Comparison of ENCODE assay signal across 2 cellular contexts in the genomic region with DNA sequence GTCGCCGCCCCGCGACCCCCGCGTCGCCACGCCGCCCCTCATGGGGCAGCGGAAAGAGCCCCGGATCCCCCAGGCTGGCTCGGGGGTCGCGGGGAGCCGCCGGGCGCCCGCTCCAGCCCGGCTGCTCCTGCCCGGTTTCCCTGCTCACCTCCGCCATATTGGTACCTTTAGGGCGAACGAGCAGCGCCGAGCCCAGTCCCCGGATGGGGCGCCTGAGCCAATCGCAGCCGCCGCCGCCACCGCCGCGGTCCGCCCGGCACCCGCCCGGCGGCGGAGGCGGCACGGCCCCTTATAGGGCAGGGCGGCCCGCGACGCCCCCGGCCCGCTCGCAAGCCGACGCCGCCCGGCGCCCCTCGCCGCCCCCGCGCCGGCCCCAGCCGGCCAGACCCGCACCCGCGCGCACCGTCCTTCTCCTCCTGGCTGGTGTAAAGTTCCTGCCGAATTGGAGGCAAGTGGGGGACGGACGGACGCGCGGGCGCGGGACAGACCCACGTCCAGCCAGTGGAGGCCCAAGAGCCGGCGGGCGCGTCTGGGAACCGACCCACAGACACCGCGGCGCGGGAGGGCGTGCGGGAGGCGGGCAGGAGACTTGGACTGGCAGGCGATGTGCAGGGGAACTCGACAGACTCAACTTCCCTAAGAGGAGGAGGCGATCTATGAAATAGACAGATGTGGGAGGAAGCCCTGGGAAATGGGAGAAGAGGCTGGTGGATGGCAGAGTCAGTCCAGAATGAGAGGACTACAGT.
TF ChIP-seq lines count a peak whose summit lies in the region.

A gene with protein sequence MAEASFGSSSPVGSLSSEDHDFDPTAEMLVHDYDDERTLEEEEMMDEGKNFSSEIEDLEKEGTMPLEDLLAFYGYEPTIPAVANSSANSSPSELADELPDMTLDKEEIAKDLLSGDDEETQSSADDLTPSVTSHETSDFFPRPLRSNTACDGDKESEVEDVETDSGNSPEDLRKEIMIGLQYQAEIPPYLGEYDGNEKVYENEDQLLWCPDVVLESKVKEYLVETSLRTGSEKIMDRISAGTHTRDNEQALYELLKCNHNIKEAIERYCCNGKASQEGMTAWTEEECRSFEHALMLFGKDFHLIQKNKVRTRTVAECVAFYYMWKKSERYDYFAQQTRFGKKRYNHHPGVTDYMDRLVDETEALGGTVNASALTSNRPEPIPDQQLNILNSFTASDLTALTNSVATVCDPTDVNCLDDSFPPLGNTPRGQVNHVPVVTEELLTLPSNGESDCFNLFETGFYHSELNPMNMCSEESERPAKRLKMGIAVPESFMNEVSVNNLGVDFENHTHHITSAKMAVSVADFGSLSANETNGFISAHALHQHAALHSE (minus strand): TSS at position 178 of the 746 bp plus-strand sequence. CDS start 21 bp downstream, at position 157.

TF ChIP-seq in A549, 52 proteins besides CTCF, POLR2A, EP300 and RAD21 (continued from another document):
- TF ChIP-seq, protein P1, sequence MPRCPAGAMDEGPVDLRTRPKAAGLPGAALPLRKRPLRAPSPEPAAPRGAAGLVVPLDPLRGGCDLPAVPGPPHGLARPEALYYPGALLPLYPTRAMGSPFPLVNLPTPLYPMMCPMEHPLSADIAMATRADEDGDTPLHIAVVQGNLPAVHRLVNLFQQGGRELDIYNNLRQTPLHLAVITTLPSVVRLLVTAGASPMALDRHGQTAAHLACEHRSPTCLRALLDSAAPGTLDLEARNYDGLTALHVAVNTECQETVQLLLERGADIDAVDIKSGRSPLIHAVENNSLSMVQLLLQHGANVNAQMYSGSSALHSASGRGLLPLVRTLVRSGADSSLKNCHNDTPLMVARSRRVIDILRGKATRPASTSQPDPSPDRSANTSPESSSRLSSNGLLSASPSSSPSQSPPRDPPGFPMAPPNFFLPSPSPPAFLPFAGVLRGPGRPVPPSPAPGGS (IDR thresholded peaks at IDR 0.05): peak; percentile 80
- TF ChIP-seq, protein P2, sequence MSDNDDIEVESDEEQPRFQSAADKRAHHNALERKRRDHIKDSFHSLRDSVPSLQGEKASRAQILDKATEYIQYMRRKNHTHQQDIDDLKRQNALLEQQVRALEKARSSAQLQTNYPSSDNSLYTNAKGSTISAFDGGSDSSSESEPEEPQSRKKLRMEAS (IDR thresholded peaks at IDR 0.05): peak; percentile 20; the same call in 1 of the 2 replicates
- TF ChIP-seq, protein P3, sequence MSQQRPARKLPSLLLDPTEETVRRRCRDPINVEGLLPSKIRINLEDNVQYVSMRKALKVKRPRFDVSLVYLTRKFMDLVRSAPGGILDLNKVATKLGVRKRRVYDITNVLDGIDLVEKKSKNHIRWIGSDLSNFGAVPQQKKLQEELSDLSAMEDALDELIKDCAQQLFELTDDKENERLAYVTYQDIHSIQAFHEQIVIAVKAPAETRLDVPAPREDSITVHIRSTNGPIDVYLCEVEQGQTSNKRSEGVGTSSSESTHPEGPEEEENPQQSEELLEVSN (IDR thresholded peaks at IDR 0.05; ENCODE audit: borderline replicate concordance, low read depth): no peak
- TF ChIP-seq MYC (IDR thresholded peaks at IDR 0.05; ENCODE audit: borderline replicate concordance, low read length): no peak
- no peak for TF ChIP-seq HOXA7 (CRISPR knock-in tag; IDR thresholded peaks at IDR 0.05)
TF ChIP-seq in A549: peak in this region for 4.

TF ChIP-seq in HepG2, 621 proteins besides CTCF, POLR2A, EP300 and RAD21 (continued from another document and continues in another):
- TF ChIP-seq, protein P4, sequence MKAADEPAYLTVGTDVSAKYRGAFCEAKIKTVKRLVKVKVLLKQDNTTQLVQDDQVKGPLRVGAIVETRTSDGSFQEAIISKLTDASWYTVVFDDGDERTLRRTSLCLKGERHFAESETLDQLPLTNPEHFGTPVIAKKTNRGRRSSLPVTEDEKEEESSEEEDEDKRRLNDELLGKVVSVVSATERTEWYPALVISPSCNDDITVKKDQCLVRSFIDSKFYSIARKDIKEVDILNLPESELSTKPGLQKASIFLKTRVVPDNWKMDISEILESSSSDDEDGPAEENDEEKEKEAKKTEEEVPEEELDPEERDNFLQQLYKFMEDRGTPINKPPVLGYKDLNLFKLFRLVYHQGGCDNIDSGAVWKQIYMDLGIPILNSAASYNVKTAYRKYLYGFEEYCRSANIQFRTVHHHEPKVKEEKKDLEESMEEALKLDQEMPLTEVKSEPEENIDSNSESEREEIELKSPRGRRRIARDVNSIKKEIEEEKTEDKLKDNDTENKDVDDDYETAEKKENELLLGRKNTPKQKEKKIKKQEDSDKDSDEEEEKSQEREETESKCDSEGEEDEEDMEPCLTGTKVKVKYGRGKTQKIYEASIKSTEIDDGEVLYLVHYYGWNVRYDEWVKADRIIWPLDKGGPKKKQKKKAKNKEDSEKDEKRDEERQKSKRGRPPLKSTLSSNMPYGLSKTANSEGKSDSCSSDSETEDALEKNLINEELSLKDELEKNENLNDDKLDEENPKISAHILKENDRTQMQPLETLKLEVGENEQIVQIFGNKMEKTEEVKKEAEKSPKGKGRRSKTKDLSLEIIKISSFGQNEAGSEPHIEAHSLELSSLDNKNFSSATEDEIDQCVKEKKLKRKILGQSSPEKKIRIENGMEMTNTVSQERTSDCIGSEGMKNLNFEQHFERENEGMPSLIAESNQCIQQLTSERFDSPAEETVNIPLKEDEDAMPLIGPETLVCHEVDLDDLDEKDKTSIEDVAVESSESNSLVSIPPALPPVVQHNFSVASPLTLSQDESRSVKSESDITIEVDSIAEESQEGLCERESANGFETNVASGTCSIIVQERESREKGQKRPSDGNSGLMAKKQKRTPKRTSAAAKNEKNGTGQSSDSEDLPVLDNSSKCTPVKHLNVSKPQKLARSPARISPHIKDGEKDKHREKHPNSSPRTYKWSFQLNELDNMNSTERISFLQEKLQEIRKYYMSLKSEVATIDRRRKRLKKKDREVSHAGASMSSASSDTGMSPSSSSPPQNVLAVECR (CRISPR knock-in tag; IDR thresholded peaks at IDR 0.05; ENCODE audit: borderline replicate concordance): peak; percentile 37; the same call in 1 of the 2 replicates
- TF ChIP-seq ZNF296 (CRISPR knock-in tag; conservative IDR thresholded peaks at IDR 0.05) (no peak), ZNF441 (CRISPR knock-in tag; IDR thresholded peaks at IDR 0.05; ENCODE audit: borderline replicate concordance) (no peak), HES4 (CRISPR knock-in tag; IDR thresholded peaks at IDR 0.05; ENCODE audit: borderline replicate concordance) (peak; percentile 7; the same call in 1 of the 2 replicates), ZSCAN22 (CRISPR knock-in tag; IDR thresholded peaks at IDR 0.05) (peak; percentile 79; the same call in 1 of the 2 replicates), MIER2 (CRISPR knock-in tag; IDR thresholded peaks at IDR 0.05) (no peak), POLR2AphosphoS5 (IDR thresholded peaks at IDR 0.05; ENCODE audit: low read depth, low read length) (peak; percentile 71), SETDB1 (CRISPR knock-in tag; IDR thresholded peaks at IDR 0.05; ENCODE audit: borderline replicate concordance) (no peak), BORCS8-MEF2B (CRISPR knock-in tag; IDR thresholded peaks at IDR 0.05) (peak; percentile 22; the same call in 1 of the 2 replicates), SIN3B (IDR thresholded peaks at IDR 0.05; ENCODE audit: low read length) (no peak), POLR2G (IDR thresholded peaks at IDR 0.05; ENCODE audit: low read depth, low read length) (peak; percentile 72), PHB2 (IDR thresholded peaks at IDR 0.05; ENCODE audit: partially characterized antibody) (no peak), GATA4 (IDR thresholded peaks at IDR 0.05; ENCODE audit: borderline replicate concordance, low read depth) (no peak), ZNF3 (CRISPR knock-in tag; IDR thresholded peaks at IDR 0.05) (no peak), ZNF230 (CRISPR knock-in tag; IDR thresholded peaks at IDR 0.05) (0 out of 2 replicates have a peak, but pooled peaks have one; percentile 39), NR3C1 (CRISPR knock-in tag; IDR thresholded peaks at IDR 0.05) (no peak), ZNF460 (CRISPR knock-in tag; IDR thresholded peaks at IDR 0.05; ENCODE audit: borderline replicate concordance) (no peak), XBP1 (CRISPR knock-in tag; IDR thresholded peaks at IDR 0.05) (no peak), IRF2 (CRISPR knock-in tag; IDR thresholded peaks at IDR 0.05) (no peak), RNF2 (conservative IDR thresholded peaks at IDR 0.05; ENCODE audit: low read depth) (no peak), ZNF879 (CRISPR knock-in tag; IDR thresholded peaks at IDR 0.05) (no peak), ZNF790 (CRISPR knock-in tag; IDR thresholded peaks at IDR 0.05; ENCODE audit: borderline replicate concordance) (0 out of 2 replicates have a peak, but pooled peaks have one; percentile 27), ZNF567 (CRISPR knock-in tag; IDR thresholded peaks at IDR 0.05; ENCODE audit: borderline replicate concordance) (no peak), MTF1 (CRISPR knock-in tag; IDR thresholded peaks at IDR 0.05) (no peak), MBD4 (IDR thresholded peaks at IDR 0.05; ENCODE audit: borderline replicate concordance, low read length) (no peak), ETV5 (CRISPR knock-in tag; IDR thresholded peaks at IDR 0.05; ENCODE audit: borderline replicate concordance) (no peak), PCBP2 (optimal IDR thresholded peaks at IDR 0.05; ENCODE audit: low read depth, low read length, poor library complexity, severe bottlenecking) (no peak), ZMYM4 (CRISPR knock-in tag; IDR thresholded peaks at IDR 0.05) (0 out of 2 replicates have a peak, but pooled peaks have one; percentile 21), GTF2F1 (IDR thresholded peaks at IDR 0.05; ENCODE audit: low read length) (no peak), BCL6 (CRISPR knock-in tag; IDR thresholded peaks at IDR 0.05) (no peak), AHR (CRISPR knock-in tag; IDR thresholded peaks at IDR 0.05) (no peak), RBFOX2 (IDR thresholded peaks at IDR 0.05; ENCODE audit: low read depth, low read length) (peak; percentile 78), ZNF589 (CRISPR knock-in tag; conservative IDR thresholded peaks at IDR 0.05) (no peak), IKZF1 (IDR thresholded peaks at IDR 0.05) (no peak), TCF7 (IDR thresholded peaks at IDR 0.05; ENCODE audit: low read depth) (no peak), HNRNPUL1 (IDR thresholded peaks at IDR 0.05; ENCODE audit: low read depth, low read length) (no peak), RFXANK (CRISPR knock-in tag; IDR thresholded peaks at IDR 0.05) (no peak)
- TF ChIP-seq, protein P5, sequence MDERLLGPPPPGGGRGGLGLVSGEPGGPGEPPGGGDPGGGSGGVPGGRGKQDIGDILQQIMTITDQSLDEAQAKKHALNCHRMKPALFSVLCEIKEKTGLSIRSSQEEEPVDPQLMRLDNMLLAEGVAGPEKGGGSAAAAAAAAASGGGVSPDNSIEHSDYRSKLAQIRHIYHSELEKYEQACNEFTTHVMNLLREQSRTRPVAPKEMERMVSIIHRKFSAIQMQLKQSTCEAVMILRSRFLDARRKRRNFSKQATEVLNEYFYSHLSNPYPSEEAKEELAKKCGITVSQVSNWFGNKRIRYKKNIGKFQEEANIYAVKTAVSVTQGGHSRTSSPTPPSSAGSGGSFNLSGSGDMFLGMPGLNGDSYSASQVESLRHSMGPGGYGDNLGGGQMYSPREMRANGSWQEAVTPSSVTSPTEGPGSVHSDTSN (CRISPR knock-in tag; IDR thresholded peaks at IDR 0.05): no peak
- TF ChIP-seq, protein P6, sequence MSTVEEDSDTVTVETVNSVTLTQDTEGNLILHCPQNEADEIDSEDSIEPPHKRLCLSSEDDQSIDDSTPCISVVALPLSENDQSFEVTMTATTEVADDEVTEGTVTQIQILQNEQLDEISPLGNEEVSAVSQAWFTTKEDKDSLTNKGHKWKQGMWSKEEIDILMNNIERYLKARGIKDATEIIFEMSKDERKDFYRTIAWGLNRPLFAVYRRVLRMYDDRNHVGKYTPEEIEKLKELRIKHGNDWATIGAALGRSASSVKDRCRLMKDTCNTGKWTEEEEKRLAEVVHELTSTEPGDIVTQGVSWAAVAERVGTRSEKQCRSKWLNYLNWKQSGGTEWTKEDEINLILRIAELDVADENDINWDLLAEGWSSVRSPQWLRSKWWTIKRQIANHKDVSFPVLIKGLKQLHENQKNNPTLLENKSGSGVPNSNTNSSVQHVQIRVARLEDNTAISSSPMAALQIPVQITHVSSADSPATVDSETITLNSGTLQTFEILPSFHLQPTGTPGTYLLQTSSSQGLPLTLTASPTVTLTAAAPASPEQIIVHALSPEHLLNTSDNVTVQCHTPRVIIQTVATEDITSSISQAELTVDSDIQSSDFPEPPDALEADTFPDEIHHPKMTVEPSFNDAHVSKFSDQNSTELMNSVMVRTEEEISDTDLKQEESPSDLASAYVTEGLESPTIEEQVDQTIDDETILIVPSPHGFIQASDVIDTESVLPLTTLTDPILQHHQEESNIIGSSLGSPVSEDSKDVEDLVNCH (CRISPR knock-in tag; IDR thresholded peaks at IDR 0.05): peak; percentile 42; the same call in 1 of the 2 replicates
- TF ChIP-seq, protein P7, sequence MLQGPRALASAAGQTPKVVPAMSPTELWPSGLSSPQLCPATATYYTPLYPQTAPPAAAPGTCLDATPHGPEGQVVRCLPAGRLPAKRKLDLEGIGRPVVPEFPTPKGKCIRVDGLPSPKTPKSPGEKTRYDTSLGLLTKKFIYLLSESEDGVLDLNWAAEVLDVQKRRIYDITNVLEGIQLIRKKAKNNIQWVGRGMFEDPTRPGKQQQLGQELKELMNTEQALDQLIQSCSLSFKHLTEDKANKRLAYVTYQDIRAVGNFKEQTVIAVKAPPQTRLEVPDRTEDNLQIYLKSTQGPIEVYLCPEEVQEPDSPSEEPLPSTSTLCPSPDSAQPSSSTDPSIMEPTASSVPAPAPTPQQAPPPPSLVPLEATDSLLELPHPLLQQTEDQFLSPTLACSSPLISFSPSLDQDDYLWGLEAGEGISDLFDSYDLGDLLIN (CRISPR knock-in tag; IDR thresholded peaks at IDR 0.05; ENCODE audit: borderline replicate concordance): no peak
- TF ChIP-seq, protein P8, sequence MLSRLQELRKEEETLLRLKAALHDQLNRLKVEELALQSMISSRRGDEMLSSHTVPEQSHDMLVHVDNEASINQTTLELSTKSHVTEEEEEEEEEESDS (CRISPR knock-in tag; IDR thresholded peaks at IDR 0.05; ENCODE audit: borderline replicate concordance): no peak
- TF ChIP-seq, protein P9, sequence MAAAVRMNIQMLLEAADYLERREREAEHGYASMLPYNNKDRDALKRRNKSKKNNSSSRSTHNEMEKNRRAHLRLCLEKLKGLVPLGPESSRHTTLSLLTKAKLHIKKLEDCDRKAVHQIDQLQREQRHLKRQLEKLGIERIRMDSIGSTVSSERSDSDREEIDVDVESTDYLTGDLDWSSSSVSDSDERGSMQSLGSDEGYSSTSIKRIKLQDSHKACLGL (CRISPR knock-in tag; IDR thresholded peaks at IDR 0.05): peak; percentile 45; the same call in 1 of the 2 replicates
